ENCODE assay signal across 20 cellular contexts in the genomic region with DNA sequence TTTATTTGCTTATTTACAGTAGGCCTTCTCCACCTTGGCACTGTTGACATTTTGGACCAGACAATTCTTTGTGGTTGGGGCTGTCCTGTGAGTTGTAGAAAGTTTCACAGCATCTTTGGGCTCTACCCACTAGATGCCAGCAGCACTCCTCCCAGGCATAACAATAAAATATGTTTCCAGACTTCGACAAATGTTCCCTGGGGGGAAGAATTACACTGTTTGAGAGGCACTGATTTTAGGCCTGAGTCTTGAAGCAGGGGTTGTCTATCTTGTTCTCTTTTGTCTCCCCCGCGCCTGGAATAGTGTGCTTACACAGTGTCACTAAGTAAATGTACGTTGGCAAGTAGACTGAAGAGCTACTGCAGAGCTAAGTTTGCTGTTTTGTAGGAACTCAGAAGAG.
DNase-seq lines count a peak whose midpoint lies in the region; ATAC-seq and TF ChIP-seq lines count a peak whose summit lies in the region.
"Had no signal": no experiment of that assay in that cellular context is flagged by ENCODE, and none has a peak within 500 bp of the region (broad histone marks: within the 10 kb centered on the region; RNA-seq: fewer than 3 reads in every experiment).

No MANE protein-coding gene starts in this region.

- H3K4me3 ChIP-seq in RWPE2 (ENCODE audit: severe bottlenecking), result no peak overlapping the region
- H3K4me3 ChIP-seq in epithelial cell of esophagus (ENCODE audit: low read length), result no peak overlapping the region
- H3K4me3 ChIP-seq in ovary, result no peak overlapping the region
- H3K4me3 ChIP-seq: adrenal gland, esophagus squamous epithelium, GM12878, lower lobe of right lung, SJCRH30, vagina had no signal

- H3K4me1 ChIP-seq in RWPE2 (ENCODE audit: insufficient read depth, poor library complexity, severe bottlenecking) (no peaks in the 10 kb centered on the region), ovary (ENCODE audit: insufficient read depth) (no peaks in the 10 kb centered on the region)
- H3K4me1 ChIP-seq: adrenal gland, esophagus squamous epithelium, lower lobe of right lung, SJCRH30, vagina had no signal

- TF ChIP-seq CTCF in RWPE2 (IDR thresholded peaks at IDR 0.05; ENCODE audit: poor library complexity, severe bottlenecking) (peak; percentile 35), epithelial cell of esophagus (IDR thresholded peaks at IDR 0.05; ENCODE audit: insufficient read depth, low read depth, low read length, missing control alignments) (peak; percentile 38), osteocyte (IDR thresholded peaks at IDR 0.05) (peak; percentile 71), ovary (IDR thresholded peaks at IDR 0.05) (no peak)

- ATAC-seq in RWPE2 (ENCODE audit: low read depth), result no peak
- ATAC-seq: activated CD8-positive, alpha-beta T cell treated with anti-CD3 and anti-CD28 coated beads, Interleukin-2, amount 10 ng/mL, durations not matched to agents 7 days and 5 days; GM12878 had no signal

- TF ChIP-seq POLR2A in ovary (IDR thresholded peaks at IDR 0.05), result no peak

- no peaks in the 10 kb centered on the region for H3K27me3 Mint-ChIP-seq in osteocyte (ENCODE audit: unreplicated experiment)
- H3K27me3 Mint-ChIP-seq: CD4-positive, alpha-beta T cell had no signal

- H3K4me3 Mint-ChIP-seq in osteocyte (ENCODE audit: unreplicated experiment), result no peak overlapping the region
- H3K4me3 Mint-ChIP-seq: activated CD8-positive, alpha-beta T cell treated with anti-CD3 and anti-CD28 coated beads, Interleukin-2, amount 10 ng/mL, durations not matched to agents 7 days and 5 days; CD4-positive, alpha-beta T cell; nephron progenitor cell had no signal

- H3K4me1 Mint-ChIP-seq in osteocyte (ENCODE audit: unreplicated experiment), result peaks cover 30% of the 10 kb centered on the region
- H3K4me1 Mint-ChIP-seq: nephron progenitor cell had no signal

- H3K9me3 ChIP-seq in RWPE2 (ENCODE audit: severe bottlenecking), result no peaks in the 10 kb centered on the region
- H3K9me3 ChIP-seq in ovary, result no peaks in the 10 kb centered on the region
- H3K9me3 ChIP-seq: adrenal gland, esophagus squamous epithelium, lower lobe of right lung, SJCRH30, vagina had no signal

- 71 to 77% (median 72%) methylated on average over 4 of the region's 4 CpGs for whole genome bisulfite sequencing in ovary, 3 donors

- H3K27ac ChIP-seq in RWPE2 (ENCODE audit: poor library complexity, severe bottlenecking), result no peak overlapping the region
- no peak overlapping the region for H3K27ac ChIP-seq in ovary
- H3K27ac ChIP-seq: adrenal gland, esophagus squamous epithelium, lower lobe of right lung, SJCRH30, vagina had no signal

- H3K27ac Mint-ChIP-seq in osteocyte (ENCODE audit: unreplicated experiment), result peak overlapping the region; percentile 84
- H3K27ac Mint-ChIP-seq: activated CD8-positive, alpha-beta T cell treated with anti-CD3 and anti-CD28 coated beads, Interleukin-2, amount 10 ng/mL, durations not matched to agents 7 days and 5 days; CD4-positive, alpha-beta T cell; nephron progenitor cell had no signal

- H3K36me3 ChIP-seq in RWPE2 (ENCODE audit: low read depth) (no peaks in the 10 kb centered on the region), ovary (no peaks in the 10 kb centered on the region)
- H3K36me3 ChIP-seq: adrenal gland, esophagus squamous epithelium, lower lobe of right lung, SJCRH30, vagina had no signal

- intact Hi-C loops in ovary (cut with DNase I), result no loop called here

- TF ChIP-seq EP300 in ovary (IDR thresholded peaks at IDR 0.05), result no peak

- H3K36me3 Mint-ChIP-seq in osteocyte (ENCODE audit: unreplicated experiment), result no peaks in the 10 kb centered on the region

- peak; percentile 58 for DNase-seq in EH (ENCODE audit: low read depth)
- no peak for DNase-seq in RWPE2 (ENCODE audit: low spot score)
- no peak for DNase-seq in epithelial cell of esophagus (ENCODE audit: low read depth)
- DNase-seq in osteocyte (ENCODE audit: extremely low spot score, unreplicated experiment), result no peak
- no peak for DNase-seq in KG1 (lab: John Stamatoyannopoulos, UW)
- no peak for DNase-seq in ovary
- DNase-seq in SK-N-DZ (ENCODE audit: low spot score), result no peak
- DNase-seq: activated CD8-positive, alpha-beta T cell treated with anti-CD3 and anti-CD28 coated beads, Interleukin-2, amount 10 ng/mL, durations not matched to agents 7 days and 5 days; adrenal gland; CD4-positive, alpha-beta T cell; esophagus squamous epithelium; KBM-7; lower lobe of right lung; NCI-H1417 treated with DMSO at 0.1 percent for 48 hours; NCI-H226; nephron progenitor cell; SJCRH30; stimulated activated CD4-positive, alpha-beta T cell treated with anti-CD3 and anti-CD28 coated beads, Interleukin-4, amount 100 ng/mL, for 24 hours had no signal

- H3K27me3 ChIP-seq in RWPE2 (ENCODE audit: insufficient read depth, poor library complexity, severe bottlenecking) (no peaks in the 10 kb centered on the region), ovary (no peaks in the 10 kb centered on the region)
- H3K27me3 ChIP-seq: adrenal gland, esophagus squamous epithelium, vagina had no signal

- no peaks in the 10 kb centered on the region for H3K9me3 Mint-ChIP-seq in osteocyte (ENCODE audit: unreplicated experiment)
- H3K9me3 Mint-ChIP-seq: CD4-positive, alpha-beta T cell; nephron progenitor cell had no signal

Comparison
In these comparisons a context has a peak if more than half of its experiments do, and no peak if none do; other contexts are left out.
1. CTCF ChIP-seq: peak in RWPE2 (single experiment), epithelial cell of esophagus (single experiment) and osteocyte (single experiment); none in ovary (0 of 3).